Comparison of ENCODE assay signal across 10 cellular contexts in genomic region chr1:145991799-145992412, GRCh38. TPM values are rescaled to one million over a fixed set of nuclear protein-coding genes. Genes with fewer than 3 reads are reported as not detected.
DNase-seq lines count a peak whose midpoint lies in the region; ATAC-seq, FAIRE-seq and TF ChIP-seq lines count a peak whose summit lies in the region.
"Had no signal": no experiment of that assay in that cellular context is flagged by ENCODE, and none has a peak within 500 bp of the region (broad histone marks: within the 10 kb centered on the region; RNA-seq: fewer than 3 reads in every experiment).

No MANE protein-coding gene starts in this region.

- peak; percentile 74 for FAIRE-seq in islet of Langerhans (lab: Jason Lieb, UNC)

- peaks cover 54% of the 10 kb centered on the region for H3K4me1 Mint-ChIP-seq in activated CD8-positive, alpha-beta T cell treated with anti-CD3 and anti-CD28 coated beads for 36 hours (ENCODE audit: low read depth)
- H3K4me1 Mint-ChIP-seq in stimulated activated naive CD8-positive, alpha-beta T cell treated with anti-CD3 and anti-CD28 coated beads, Interleukin-15, amount 100 ng/mL, for 72 hours, result peaks cover 62% of the 10 kb centered on the region

- no peaks in the 10 kb centered on the region for H3K27me3 Mint-ChIP-seq in activated CD8-positive, alpha-beta T cell treated with anti-CD3 and anti-CD28 coated beads for 36 hours
- H3K27me3 Mint-ChIP-seq in stimulated activated naive CD8-positive, alpha-beta T cell treated with anti-CD3 and anti-CD28 coated beads, Interleukin-15, amount 100 ng/mL, for 72 hours, result no peaks in the 10 kb centered on the region

- H3K27ac Mint-ChIP-seq in activated CD8-positive, alpha-beta T cell treated with anti-CD3 and anti-CD28 coated beads for 36 hours, result peak overlapping the region; percentile 100
- no peak overlapping the region for H3K27ac Mint-ChIP-seq in stimulated activated naive CD8-positive, alpha-beta T cell treated with anti-CD3 and anti-CD28 coated beads, Interleukin-15, amount 100 ng/mL, for 72 hours

- CTCF ChIA-PET in activated CD8-positive, alpha-beta T cell treated with anti-CD3 and anti-CD28 coated beads for 36 hours (lab: Charles Lee), result interaction anchor here (0.9 to 13.6 kb wide), 5 partner anchors 13 to 40 kb away, joined by 3 to 147 read pairs (median 4); no protein-coding TSS in a partner anchor

- H3K9me3 Mint-ChIP-seq in activated CD8-positive, alpha-beta T cell treated with anti-CD3 and anti-CD28 coated beads for 36 hours, result peaks cover 4% of the 10 kb centered on the region
- no peaks in the 10 kb centered on the region for H3K9me3 Mint-ChIP-seq in stimulated activated naive CD8-positive, alpha-beta T cell treated with anti-CD3 and anti-CD28 coated beads, Interleukin-15, amount 100 ng/mL, for 72 hours

- H3K36me3 Mint-ChIP-seq in activated CD8-positive, alpha-beta T cell treated with anti-CD3 and anti-CD28 coated beads for 36 hours (ENCODE audit: low read depth), result peaks cover 48% of the 10 kb centered on the region

- peak overlapping the region; percentile 86 for H3K4me3 ChIP-seq in LNCaP clone FGC (ENCODE audit: low read depth, low read length)

- ATAC-seq in activated CD8-positive, alpha-beta T cell treated with anti-CD3 and anti-CD28 coated beads for 36 hours, result no peak
- ATAC-seq in stimulated activated naive CD8-positive, alpha-beta T cell treated with anti-CD3 and anti-CD28 coated beads, Interleukin-15, amount 100 ng/mL, for 72 hours, result no peak
- ATAC-seq in HG03196 (IDR thresholded peaks at IDR 0.05; ENCODE audit: unreplicated experiment), result no peak
- ATAC-seq in GM21381 (IDR thresholded peaks at IDR 0.05; ENCODE audit: unreplicated experiment), result no peak

- intact Hi-C loops in activated CD8-positive, alpha-beta T cell treated with anti-CD3 and anti-CD28 coated beads for 36 hours (cut with micrococcal nuclease), result loop anchor here (2.0 kb wide), 1 partner anchor 13 kb away; no protein-coding TSS in a partner anchor

- H3K4me3 Mint-ChIP-seq in activated CD8-positive, alpha-beta T cell treated with anti-CD3 and anti-CD28 coated beads for 36 hours, result peak overlapping the region; percentile 14
- H3K4me3 Mint-ChIP-seq in stimulated activated naive CD8-positive, alpha-beta T cell treated with anti-CD3 and anti-CD28 coated beads, Interleukin-15, amount 100 ng/mL, for 72 hours, result peak overlapping the region; percentile 51 to 85

- DNase-seq in LNCaP clone FGC (ENCODE audit: low read depth), result no peak
- no peak for DNase-seq in activated CD8-positive, alpha-beta T cell treated with anti-CD3 and anti-CD28 coated beads for 36 hours
- no peak for DNase-seq in stimulated activated naive CD8-positive, alpha-beta T cell treated with anti-CD3 and anti-CD28 coated beads, Interleukin-15, amount 100 ng/mL, for 72 hours
- no peak for DNase-seq in NCI-H82 treated with DMSO at 0.1 percent for 48 hours (lab: John Stamatoyannopoulos, UW; ENCODE audit: unreplicated experiment)
- no peak for DNase-seq in activated gamma-delta T cell treated with Interleukin-2 at 50 U/mL for 16 hours

- POLR2A ChIA-PET in activated CD8-positive, alpha-beta T cell treated with anti-CD3 and anti-CD28 coated beads for 36 hours (lab: Charles Lee), result interaction anchor here (0.8 to 13.3 kb wide), 10 partner anchors 9 to 65 kb away, joined by 4 to 446 read pairs (median 6); partner anchors contain the start of genes ANKRD34A, POLR3GL and RBM8A

- TF ChIP-seq CTCF in LNCaP clone FGC (IDR thresholded peaks at IDR 0.05; ENCODE audit: control insufficient read depth, extremely low read depth, insufficient read depth), result no peak
- no peak for TF ChIP-seq CTCF in activated CD8-positive, alpha-beta T cell treated with anti-CD3 and anti-CD28 coated beads for 36 hours (IDR thresholded peaks at IDR 0.05)

RNA-seq across cellular contexts. Expression of gene TXNIP, which starts 4.5 kb away (rescaled TPM):
- 100 to 1,000 TPM; 130 to 134 TPM for total RNA-seq in activated CD8-positive, alpha-beta T cell treated with anti-CD3 and anti-CD28 coated beads for 36 hours

RNA-seq across cellular contexts. Expression of gene POLR3GL, which starts 27.4 kb away (rescaled TPM):
- 10 to 100 TPM; 22.3 to 23.3 TPM for total RNA-seq in activated CD8-positive, alpha-beta T cell treated with anti-CD3 and anti-CD28 coated beads for 36 hours

RNA-seq across cellular contexts. Expression of gene ANKRD34A, which starts 27.5 kb away (rescaled TPM):
- total RNA-seq in activated CD8-positive, alpha-beta T cell treated with anti-CD3 and anti-CD28 coated beads for 36 hours, result 1 to 10 TPM; 6.6 to 7.7 TPM

RNA-seq across cellular contexts. Expression of gene HJV, which starts 29.6 kb away (rescaled TPM):
- total RNA-seq in activated CD8-positive, alpha-beta T cell treated with anti-CD3 and anti-CD28 coated beads for 36 hours, result not detected
- total RNA-seq: lung microvascular endothelial cell, NCI-H460 had no signal

RNA-seq across cellular contexts. Expression of gene LIX1L, which starts 34.1 kb away (rescaled TPM):
- total RNA-seq in activated CD8-positive, alpha-beta T cell treated with anti-CD3 and anti-CD28 coated beads for 36 hours, result 10 to 100 TPM; 41.5 to 43.6 TPM
